Comparison of ENCODE assay signal across 8 cellular contexts in the genomic region with DNA sequence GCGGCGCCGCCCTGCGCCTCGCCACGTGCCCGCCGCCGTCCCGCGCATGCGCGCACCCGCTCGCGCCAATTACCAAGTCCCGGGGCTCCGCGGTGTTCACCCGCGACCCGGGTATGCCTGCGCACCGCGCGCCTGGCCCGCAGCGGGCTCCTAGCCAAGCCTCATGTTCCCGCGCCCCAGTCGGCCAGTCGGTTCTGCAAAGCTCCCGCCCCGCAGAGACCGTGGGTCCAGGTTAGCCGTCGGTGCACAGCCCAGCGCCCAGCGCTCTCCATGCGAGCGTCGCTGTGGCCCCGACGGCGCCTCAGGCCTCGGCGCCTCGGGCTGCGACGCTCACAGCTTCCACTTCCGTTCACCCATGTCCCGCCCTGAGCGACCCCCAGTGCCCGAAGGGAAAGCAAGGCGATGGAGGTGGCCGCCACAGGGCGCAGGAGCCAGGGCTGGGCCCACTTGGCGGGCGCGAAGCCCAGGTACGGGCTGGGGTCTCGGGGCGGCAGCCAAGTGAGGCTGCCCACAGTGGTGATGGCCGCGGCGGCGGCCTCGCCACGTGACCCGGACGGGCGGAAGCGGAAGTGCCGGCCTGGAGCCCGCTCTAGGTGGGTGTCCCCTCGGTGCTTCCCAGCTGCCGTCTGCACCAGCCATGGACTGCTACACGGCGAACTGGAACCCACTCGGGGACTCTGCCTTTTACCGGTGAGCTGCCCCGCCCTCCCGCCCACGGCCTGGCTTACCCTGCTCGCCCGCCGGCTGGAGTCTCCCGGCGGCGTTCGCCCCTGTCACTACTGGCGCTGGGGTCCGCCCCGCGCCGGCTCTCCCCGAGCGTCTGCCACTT. TPM values are rescaled to one million over a fixed set of nuclear protein-coding genes. Genes with fewer than 3 reads are reported as not detected.
DNase-seq lines count a peak whose midpoint lies in the region; ATAC-seq and TF ChIP-seq lines count a peak whose summit lies in the region.

A gene with protein sequence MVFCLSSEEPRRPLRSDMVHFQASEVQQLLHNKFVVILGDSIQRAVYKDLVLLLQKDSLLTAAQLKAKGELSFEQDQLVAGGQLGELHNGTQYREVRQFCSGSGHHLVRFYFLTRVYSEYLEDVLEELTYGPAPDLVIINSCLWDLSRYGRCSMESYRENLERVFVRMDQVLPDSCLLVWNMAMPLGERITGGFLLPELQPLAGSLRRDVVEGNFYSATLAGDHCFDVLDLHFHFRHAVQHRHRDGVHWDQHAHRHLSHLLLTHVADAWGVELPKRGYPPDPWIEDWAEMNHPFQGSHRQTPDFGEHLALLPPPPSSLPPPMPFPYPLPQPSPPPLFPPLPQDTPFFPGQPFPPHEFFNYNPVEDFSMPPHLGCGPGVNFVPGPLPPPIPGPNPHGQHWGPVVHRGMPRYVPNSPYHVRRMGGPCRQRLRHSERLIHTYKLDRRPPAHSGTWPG (minus strand): TSS at position 518 of the 829 bp plus-strand sequence. CDS start 743 bp downstream, outside the sequence.
A gene (plus strand): TSS at position 608 of the 829 bp plus-strand sequence. CDS start 30 bp downstream, at position 638.

- H3K9me3 ChIP-seq in neural cell (ENCODE audit: low read length) (no peaks in the 10 kb centered on the region), stomach (no peaks in the 10 kb centered on the region)

- H2AFZ ChIP-seq in neural cell (ENCODE audit: low read depth, low read length) = peak within 1 kb of the TSS; percentile 93

- TF ChIP-seq POLR2A in Raji (IDR thresholded peaks at IDR 0.05; ENCODE audit: insufficient read depth, low read depth, low read length) (peak; percentile 88), stomach (IDR thresholded peaks at IDR 0.05) (no peak)

- 1 to 12% (median 2%) methylated on average over 23 to 98 of the region's 98 CpGs for WGBS in stomach, 5 donors

- H3K36me3 ChIP-seq in neural cell (ENCODE audit: insufficient read depth, low read length) (no peaks in the 10 kb centered on the region), stomach (peaks cover 0 to 33% (median 30%) of the 10 kb centered on the region in 4 donors)

- peak within 1 kb of the TSS; percentile 63 for H3K4me2 ChIP-seq in neural cell (ENCODE audit: low read length)

- H4K20me1 ChIP-seq in neural cell (ENCODE audit: insufficient read depth) = no peaks in the 10 kb centered on the region

- ATAC-seq in GM21723 (IDR thresholded peaks at IDR 0.05; ENCODE audit: unreplicated experiment) = peak; percentile 95

- H3K9ac ChIP-seq in neural cell (ENCODE audit: low read length) = peak within 1 kb of the TSS; percentile 76

- H3F3A ChIP-seq in neural cell (ENCODE audit: insufficient read depth, low read length, poor library complexity, severe bottlenecking) = no peaks in the 10 kb centered on the region

- peaks cover 21 to 30% (median 28%) of the 10 kb centered on the region in 4 donors for H3K4me1 ChIP-seq in stomach

- H3K27me3 ChIP-seq in neural cell (ENCODE audit: insufficient read depth, low read depth, low read length) = no peaks in the 10 kb centered on the region
- H3K27me3 ChIP-seq in stomach = no peaks in the 10 kb centered on the region

- H3K79me2 ChIP-seq in neural cell (replicated peaks; ENCODE audit: insufficient read depth, low read length) = peaks cover 3% of the 10 kb centered on the region

- TF ChIP-seq EP300 in neural cell (conservative IDR thresholded peaks at IDR 0.05; ENCODE audit: poor library complexity, severe bottlenecking) = no peak
- TF ChIP-seq EP300 in stomach (IDR thresholded peaks at IDR 0.05) = no peak

- intact Hi-C loops in stomach (cut with DNase I; ENCODE audit: low total_unique reads) = no loop called here

- TF ChIP-seq RAD21 in neural cell (conservative IDR thresholded peaks at IDR 0.05) = peak; percentile 21

- H3K4me3 ChIP-seq in neural cell (ENCODE audit: low read length) (peak within 1 kb of the TSS; percentile 97), stomach (peak within 1 kb of the TSS; percentile 77 to 97 (median 88))

- DNase-seq in DMS79 treated with DMSO at 0.1 percent for 48 hours (lab: John Stamatoyannopoulos, UW) (peak; percentile 52), KG1 (lab: John Stamatoyannopoulos, UW) (peak; percentile 72), fibroblast of the conjunctiva (ENCODE audit: low read depth) (peak; percentile 60), stomach (peak; percentile 89)
- peak; percentile 86 for DNase-seq in activated T-helper 9 cell treated with anti-CD3 and anti-CD28 coated beads, Interleukin-2, amount 50 U/mL, for 16 hours (ENCODE audit: low read depth)

- TF ChIP-seq CTCF in neural cell (IDR thresholded peaks at IDR 0.05; ENCODE audit: poor library complexity, severe bottlenecking) (no peak), stomach (IDR thresholded peaks at IDR 0.05) (no peak)

- H3K27ac ChIP-seq in neural cell (ENCODE audit: low read length) (peak within 1 kb of the TSS; percentile 61), stomach (peak within 1 kb of the TSS; percentile 87 to 95 (median 93))

- no peaks in the 10 kb centered on the region for H3K9me2 ChIP-seq in neural cell (ENCODE audit: insufficient read depth, low read length)

TF ChIP-seq in neural cell, 6 proteins besides CTCF, POLR2A, EP300 and RAD21:
- TF ChIP-seq EZH2 (IDR thresholded peaks at IDR 0.05; ENCODE audit: borderline replicate concordance, insufficient read depth, low read length, poor library complexity, severe bottlenecking) = no peak
- TF ChIP-seq, protein P1, sequence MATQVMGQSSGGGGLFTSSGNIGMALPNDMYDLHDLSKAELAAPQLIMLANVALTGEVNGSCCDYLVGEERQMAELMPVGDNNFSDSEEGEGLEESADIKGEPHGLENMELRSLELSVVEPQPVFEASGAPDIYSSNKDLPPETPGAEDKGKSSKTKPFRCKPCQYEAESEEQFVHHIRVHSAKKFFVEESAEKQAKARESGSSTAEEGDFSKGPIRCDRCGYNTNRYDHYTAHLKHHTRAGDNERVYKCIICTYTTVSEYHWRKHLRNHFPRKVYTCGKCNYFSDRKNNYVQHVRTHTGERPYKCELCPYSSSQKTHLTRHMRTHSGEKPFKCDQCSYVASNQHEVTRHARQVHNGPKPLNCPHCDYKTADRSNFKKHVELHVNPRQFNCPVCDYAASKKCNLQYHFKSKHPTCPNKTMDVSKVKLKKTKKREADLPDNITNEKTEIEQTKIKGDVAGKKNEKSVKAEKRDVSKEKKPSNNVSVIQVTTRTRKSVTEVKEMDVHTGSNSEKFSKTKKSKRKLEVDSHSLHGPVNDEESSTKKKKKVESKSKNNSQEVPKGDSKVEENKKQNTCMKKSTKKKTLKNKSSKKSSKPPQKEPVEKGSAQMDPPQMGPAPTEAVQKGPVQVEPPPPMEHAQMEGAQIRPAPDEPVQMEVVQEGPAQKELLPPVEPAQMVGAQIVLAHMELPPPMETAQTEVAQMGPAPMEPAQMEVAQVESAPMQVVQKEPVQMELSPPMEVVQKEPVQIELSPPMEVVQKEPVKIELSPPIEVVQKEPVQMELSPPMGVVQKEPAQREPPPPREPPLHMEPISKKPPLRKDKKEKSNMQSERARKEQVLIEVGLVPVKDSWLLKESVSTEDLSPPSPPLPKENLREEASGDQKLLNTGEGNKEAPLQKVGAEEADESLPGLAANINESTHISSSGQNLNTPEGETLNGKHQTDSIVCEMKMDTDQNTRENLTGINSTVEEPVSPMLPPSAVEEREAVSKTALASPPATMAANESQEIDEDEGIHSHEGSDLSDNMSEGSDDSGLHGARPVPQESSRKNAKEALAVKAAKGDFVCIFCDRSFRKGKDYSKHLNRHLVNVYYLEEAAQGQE (IDR thresholded peaks at IDR 0.05; ENCODE audit: borderline replicate concordance) = peak; percentile 49
- TF ChIP-seq POLR2AphosphoS5 (IDR thresholded peaks at IDR 0.05) = peak; percentile 84
- TF ChIP-seq TAF1 (IDR thresholded peaks at IDR 0.05; ENCODE audit: low read depth) = no peak
- peak; percentile 68 for TF ChIP-seq MXI1 (conservative IDR thresholded peaks at IDR 0.05; ENCODE audit: poor library complexity, severe bottlenecking)
- TF ChIP-seq SMC3 (conservative IDR thresholded peaks at IDR 0.05; ENCODE audit: poor library complexity) = no peak

RNA-seq across cellular contexts. Expression of the first gene that starts in this region (rescaled TPM):
- polyA plus RNA-seq in neural cell (132 and 156 TPM in 2 replicates), stomach (10 to 100 TPM; 43.0 to 65.0 (median 44.1) TPM)
- polyA minus RNA-seq in neural cell = 28.1 and 33.1 TPM in 2 replicates
- 100 to 1,000 TPM in 2 of 5 donors, 10 to 100 TPM in 3; 10.3 to 166 (median 44.9) TPM for total RNA-seq in stomach

RNA-seq across cellular contexts. Expression of the second gene that starts in this region (rescaled TPM):
- 117 and 150 TPM in 2 replicates for polyA plus RNA-seq in neural cell
- 70.5 and 72.6 TPM in 2 replicates for polyA minus RNA-seq in neural cell
- 10 to 100 TPM in 4 of 5 donors, 1 to 10 TPM in 1; 5.8 to 23.7 (median 20.6) TPM for total RNA-seq in stomach
- polyA plus RNA-seq in stomach = 10 to 100 TPM; 31.4 to 53.0 (median 42.6) TPM

Comparison
In these comparisons a context has a peak if more than half of its experiments do, and no peak if none do; other contexts are left out.
1. Peak in every context shown above with its lines: DNase-seq, ATAC-seq, H3K4me3 ChIP-seq and H3K27ac ChIP-seq.